In the genomic region with DNA sequence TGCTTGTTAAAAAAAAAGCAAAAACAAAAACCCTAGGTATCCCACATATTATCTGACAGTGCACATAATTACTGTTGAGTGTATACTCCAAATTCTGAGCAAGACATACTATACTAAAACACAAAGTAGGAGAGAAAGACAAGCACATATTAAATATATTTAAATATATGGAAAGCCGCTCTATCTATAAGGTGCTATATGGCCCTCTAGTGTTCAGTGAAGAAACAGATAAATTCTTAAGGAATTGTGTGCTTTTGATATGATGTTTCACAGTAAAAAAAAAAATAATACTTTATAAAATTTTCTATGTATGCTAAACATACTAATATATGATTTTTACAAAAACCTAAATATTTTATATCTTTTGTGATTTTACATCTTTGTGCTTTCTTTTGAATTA, we compare ENCODE assay signal across 10 cellular contexts.
DNase-seq lines count a peak whose midpoint lies in the region; FAIRE-seq and TF ChIP-seq lines count a peak whose summit lies in the region.
"Had no signal": no experiment of that assay in that cellular context is flagged by ENCODE, and none has a peak within 500 bp of the region (broad histone marks: within the 10 kb centered on the region; RNA-seq: fewer than 3 reads in every experiment).

No MANE protein-coding gene starts in this region.

- peak; percentile 61 for FAIRE-seq in endometrium (lab: Jason Lieb, UNC)

- H3K4me3 ChIP-seq in retinal pigment epithelial cell (ENCODE audit: low read length), result no peak overlapping the region
- H3K4me3 ChIP-seq: SK-N-MC had no signal

- DNase-seq in SIG-M5 treated with dmso at 0.1 percent for 504 hours (lab: John Stamatoyannopoulos, UW; ENCODE audit: unreplicated experiment) (peak; percentile 19), SIG-M5 (lab: John Stamatoyannopoulos, UW) (no peak), NCI-H69 (lab: John Stamatoyannopoulos, UW) (peak; percentile 29), retinal pigment epithelial cell (ENCODE audit: low read depth) (no peak), NOMO-1 treated with dmso at 0.1 percent for 144 hours (lab: John Stamatoyannopoulos, UW; ENCODE audit: unreplicated experiment) (no peak)
- DNase-seq in effector CD4-positive, alpha-beta T cell, result no peak
- no peak for DNase-seq in central memory CD4-positive, alpha-beta T cell
- DNase-seq: activated effector memory CD4-positive, alpha-beta T cell treated with Interleukin-2 at 50 U/mL for 16 hours had no signal

- peak; percentile 48 for TF ChIP-seq CTCF in retinal pigment epithelial cell (conservative IDR thresholded peaks at IDR 0.05; ENCODE audit: low read depth, low read length)

Comparison
In these comparisons a context has a peak if more than half of its experiments do, and no peak if none do; other contexts are left out.
1. DNase-seq: peak in SIG-M5 treated with dmso at 0.1 percent for 504 hours (single experiment) and NCI-H69 (single experiment); none in SIG-M5 (single experiment), retinal pigment epithelial cell (single experiment), effector CD4-positive, alpha-beta T cell (single experiment), central memory CD4-positive, alpha-beta T cell (single experiment) and NOMO-1 treated with dmso at 0.1 percent for 144 hours (single experiment).